8 cellular contexts compared by ENCODE assay signal in the genomic region with DNA sequence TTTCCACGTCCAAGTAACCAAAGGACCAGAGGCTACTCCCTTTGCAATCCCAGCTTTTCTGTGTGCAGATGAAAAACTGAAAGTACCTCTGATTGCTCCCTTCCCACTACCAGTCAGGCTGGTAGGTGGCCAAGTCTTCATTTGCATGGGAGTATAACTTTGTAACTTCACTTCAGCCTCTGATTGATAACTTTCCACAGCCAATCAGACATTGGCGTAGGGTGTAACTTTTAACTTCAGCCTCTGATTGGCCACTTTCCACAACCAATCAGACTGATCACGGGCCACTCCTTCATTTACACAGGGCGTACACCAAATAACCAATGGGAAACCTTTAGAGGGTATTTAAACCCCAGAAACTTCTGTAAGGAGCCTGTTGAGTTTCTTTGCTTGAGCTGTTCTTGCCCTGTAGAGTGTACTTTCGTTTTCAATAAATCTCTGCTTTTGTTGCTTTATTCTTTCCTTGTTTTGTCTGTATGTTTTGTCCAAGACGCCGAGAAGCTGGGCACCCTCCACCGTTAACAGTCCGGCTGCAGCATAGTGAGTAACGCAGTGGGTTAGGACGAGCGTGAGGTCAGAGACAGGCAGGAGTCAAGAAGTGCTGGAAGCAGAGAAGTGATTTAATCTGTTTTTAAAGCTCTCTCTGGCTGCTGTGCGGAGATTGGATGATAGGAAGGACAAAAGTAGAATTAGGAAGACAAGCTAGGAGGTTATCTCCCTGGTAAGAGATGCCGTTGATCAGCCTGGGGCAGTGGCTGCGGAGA. TPM values are rescaled to one million over a fixed set of nuclear protein-coding genes. Genes with fewer than 3 reads are reported as not detected.
DNase-seq lines count a peak whose midpoint lies in the region; ATAC-seq and TF ChIP-seq lines count a peak whose summit lies in the region.

No MANE protein-coding gene starts in this region.

- POLR2A ChIA-PET in WTC11 (lab: Charles Lee) = interaction anchor here (1.1 to 1.6 kb wide), 2 partner anchors 176 to 229 kb away, joined by 3 to 4 read pairs; no protein-coding TSS in a partner anchor
- POLR2A ChIA-PET in activated CD4-positive, alpha-beta memory T cell treated with anti-CD3 and anti-CD28 coated beads, Interleukin-2, amount 10 ng/mL, durations not matched to agents 7 days and 5 days (lab: Charles Lee) = interaction anchor here (1.2 kb wide), 1 partner anchor 303 kb away, joined by 3 read pairs; no protein-coding TSS in a partner anchor

- 16 to 68% methylated on average over 15 of the region's 15 CpGs for WGBS in sigmoid colon, 2 donors

- peak; percentile 43 for DNase-seq in GM13977 (ENCODE audit: low spot score)
- DNase-seq in NCI-H2029 (lab: John Stamatoyannopoulos, UW) = peak; percentile 22
- peak; percentile 42 for DNase-seq in WTC11 (ENCODE audit: low spot score)
- DNase-seq in right atrium auricular region (ENCODE audit: low spot score) = peak; percentile 87
- DNase-seq in sigmoid colon = peak; percentile 91
- no peak for DNase-seq in activated CD4-positive, CD25-positive, alpha-beta regulatory T cell (lab: John Stamatoyannopoulos, UW)
- DNase-seq in activated CD4-positive, alpha-beta memory T cell treated with anti-CD3 and anti-CD28 coated beads, Interleukin-2, amount 10 ng/mL, durations not matched to agents 7 days and 5 days = no peak
- no peak for DNase-seq in NCI-H2171 treated with DMSO at 0.1 percent for 48 hours (lab: John Stamatoyannopoulos, UW)

- peaks cover 42% of the 10 kb centered on the region for H3K4me1 Mint-ChIP-seq in WTC11
- H3K4me1 Mint-ChIP-seq in activated CD4-positive, alpha-beta memory T cell treated with anti-CD3 and anti-CD28 coated beads, Interleukin-2, amount 10 ng/mL, durations not matched to agents 7 days and 5 days = peaks cover 40% of the 10 kb centered on the region

- peaks cover 9% of the 10 kb centered on the region for H3K36me3 Mint-ChIP-seq in WTC11
- peaks cover 8% of the 10 kb centered on the region for H3K36me3 Mint-ChIP-seq in activated CD4-positive, alpha-beta memory T cell treated with anti-CD3 and anti-CD28 coated beads, Interleukin-2, amount 10 ng/mL, durations not matched to agents 7 days and 5 days (ENCODE audit: low read depth)

- H3K4me1 ChIP-seq in right atrium auricular region (peaks cover 0 to 23% of the 10 kb centered on the region in 2 donors), sigmoid colon (peaks cover 0 to 28% (median 25%) of the 10 kb centered on the region in 4 donors)

- peak; percentile 65 for ATAC-seq in WTC11

- in situ Hi-C loops in GM13977 (cut with MboI; ENCODE audit: low pct_unique_long_range_greater_than_20kb, low sequenced_read_pairs, unreplicated experiment) = loop anchor here (10.0 kb wide), 2 partner anchors 235 to 255 kb away; no protein-coding TSS in a partner anchor

- no peak for TF ChIP-seq EP300 in sigmoid colon (IDR thresholded peaks at IDR 0.05)

- peak; percentile 63 to 68 for TF ChIP-seq POLR2A in sigmoid colon (IDR thresholded peaks at IDR 0.05)

- intact Hi-C loops in sigmoid colon (cut with DNase I) = no loop called here

- H3K36me3 ChIP-seq in right atrium auricular region (no peaks in the 10 kb centered on the region), sigmoid colon (no peaks in the 10 kb centered on the region)

- peaks cover 4% of the 10 kb centered on the region for H3K9me3 Mint-ChIP-seq in WTC11
- peaks cover 6% of the 10 kb centered on the region for H3K9me3 Mint-ChIP-seq in activated CD4-positive, alpha-beta memory T cell treated with anti-CD3 and anti-CD28 coated beads, Interleukin-2, amount 10 ng/mL, durations not matched to agents 7 days and 5 days

- peak overlapping the region; percentile 35 for H3K27ac Mint-ChIP-seq in WTC11
- H3K27ac Mint-ChIP-seq in activated CD4-positive, alpha-beta memory T cell treated with anti-CD3 and anti-CD28 coated beads, Interleukin-2, amount 10 ng/mL, durations not matched to agents 7 days and 5 days = no peak overlapping the region

- H3K27me3 ChIP-seq in right atrium auricular region = no peaks in the 10 kb centered on the region
- H3K27me3 ChIP-seq in sigmoid colon = no peaks in the 10 kb centered on the region

- H3K9me3 ChIP-seq in right atrium auricular region (no peaks in the 10 kb centered on the region), sigmoid colon (no peaks in the 10 kb centered on the region)

- peak overlapping the region; percentile 51 to 64 for H3K27ac ChIP-seq in right atrium auricular region
- H3K27ac ChIP-seq in sigmoid colon = peak overlapping the region; percentile 69 to 82 (median 74)

- CTCF ChIA-PET in WTC11 (lab: Charles Lee) = interaction anchor here (0.9 to 2.0 kb wide), 5 partner anchors 11 to 357 kb away, joined by 3 to 14 read pairs (median 4); no protein-coding TSS in a partner anchor
- CTCF ChIA-PET in activated CD4-positive, alpha-beta memory T cell treated with anti-CD3 and anti-CD28 coated beads, Interleukin-2, amount 10 ng/mL, durations not matched to agents 7 days and 5 days (lab: Charles Lee) = interaction anchor here (0.7 to 1.4 kb wide), 2 partner anchors 11 to 232 kb away, joined by 3 to 9 read pairs; no protein-coding TSS in a partner anchor

- H3K4me3 Mint-ChIP-seq in WTC11 = peak overlapping the region; percentile 38
- no peak overlapping the region for H3K4me3 Mint-ChIP-seq in activated CD4-positive, alpha-beta memory T cell treated with anti-CD3 and anti-CD28 coated beads, Interleukin-2, amount 10 ng/mL, durations not matched to agents 7 days and 5 days

- peaks cover 2% of the 10 kb centered on the region; the same call in 1 of the 2 replicates for H3K27me3 Mint-ChIP-seq in WTC11 (ENCODE audit: low read depth)
- peaks cover 3% of the 10 kb centered on the region for H3K27me3 Mint-ChIP-seq in activated CD4-positive, alpha-beta memory T cell treated with anti-CD3 and anti-CD28 coated beads, Interleukin-2, amount 10 ng/mL, durations not matched to agents 7 days and 5 days

- no peak for TF ChIP-seq CTCF in GM13977 (IDR thresholded peaks at IDR 0.05; ENCODE audit: extremely low read depth, insufficient read depth, missing control alignments)
- no peak for TF ChIP-seq CTCF in WTC11 (IDR thresholded peaks at IDR 0.05)
- TF ChIP-seq CTCF in right atrium auricular region (IDR thresholded peaks at IDR 0.05) = no peak
- no peak for TF ChIP-seq CTCF in sigmoid colon (IDR thresholded peaks at IDR 0.05)

- H3K4me3 ChIP-seq in right atrium auricular region = peak overlapping the region; percentile 4 to 31
- H3K4me3 ChIP-seq in sigmoid colon = peak overlapping the region; percentile 9 to 43 (median 33)

TF ChIP-seq in WTC11, 78 proteins besides CTCF, POLR2A, EP300 and RAD21:
- peak; percentile 79 for TF ChIP-seq NFYB (CRISPR knock-in tag; conservative IDR thresholded peaks at IDR 0.05; ENCODE audit: low read depth)
- no peak for TF ChIP-seq GTF2I (CRISPR knock-in tag; conservative IDR thresholded peaks at IDR 0.05)

RNA-seq across cellular contexts. Expression of a gene that starts 3.5 kb away (rescaled TPM):
- total RNA-seq in WTC11 (2021) (76.1 to 80.3 TPM (median 79.2 TPM) in 3 replicates), right atrium auricular region (10 to 100 TPM in 1 of 2 donors, 1 to 10 TPM in 1; 7.3 to 15.9 TPM), sigmoid colon (10 to 100 TPM in 3 of 4 donors, 1 to 10 TPM in 1; 8.6 to 19.3 (median 15.1) TPM)
- 10 to 100 TPM in 1 of 3 donors, 1 to 10 TPM in 2; 6.6 to 24.1 (median 9.5) TPM for polyA plus RNA-seq in sigmoid colon
- total RNA-seq in activated CD4-positive, alpha-beta memory T cell treated with anti-CD3 and anti-CD28 coated beads, Interleukin-2, amount 10 ng/mL, durations not matched to agents 7 days and 5 days = 10 to 100 TPM; 45.2 to 48.7 TPM

RNA-seq across cellular contexts. Expression of a gene that starts 25.7 kb away (rescaled TPM):
- total RNA-seq in WTC11 (2021) (0.07 to 0.09 TPM in 2 of 3 replicates, not detected in the other), right atrium auricular region (not detected), sigmoid colon (not detected)
- polyA plus RNA-seq in sigmoid colon = not detected
- total RNA-seq in activated CD4-positive, alpha-beta memory T cell treated with anti-CD3 and anti-CD28 coated beads, Interleukin-2, amount 10 ng/mL, durations not matched to agents 7 days and 5 days = not detected

Comparison
In these comparisons a context has a peak if more than half of its experiments do, and no peak if none do; other contexts are left out.
1. DNase-seq: peak in GM13977 (single experiment), NCI-H2029 (single experiment), WTC11 (single experiment), right atrium auricular region (single experiment) and sigmoid colon (single experiment); none in activated CD4-positive, CD25-positive, alpha-beta regulatory T cell (0 of 4), activated CD4-positive, alpha-beta memory T cell treated with anti-CD3 and anti-CD28 coated beads, Interleukin-2, amount 10 ng/mL, durations not matched to agents 7 days and 5 days (single experiment) and NCI-H2171 treated with DMSO at 0.1 percent for 48 hours (single experiment).